In genomic region chr3:183825380-183826161, GRCh38 we compare ENCODE assay signal across 8 cellular contexts. TPM values are rescaled to one million over a fixed set of nuclear protein-coding genes. Genes with fewer than 3 reads are reported as not detected.
A peak's percentile ranks its signal among the peaks of the same experiment; 100 is the strongest.
DNase-seq lines count a peak whose midpoint lies in the region; ATAC-seq and TF ChIP-seq lines count a peak whose summit lies in the region.

Gene MAP6D1, minus strand, starts transcription at chr3:183825577. Its CDS starts 30 bp downstream, at chr3:183825547.

- H3K27me3 ChIP-seq in Panc1 (ENCODE audit: control insufficient read depth, insufficient read depth, low read length): no peaks in the 10 kb centered on the region
- no peaks in the 10 kb centered on the region for H3K27me3 ChIP-seq in gastroesophageal sphincter
- H3K27me3 ChIP-seq in neural progenitor cell: peaks cover 16% of the 10 kb centered on the region
- no peaks in the 10 kb centered on the region for H3K27me3 ChIP-seq in upper lobe of right lung

- peak within 1 kb of the TSS; percentile 92 for H3K4me2 ChIP-seq in neural progenitor cell

- in situ Hi-C loops in Panc1 (cut with HindIII; ENCODE audit: low pct_unique_long_range_greater_than_20kb, low sequenced_read_pairs): no loop called here

- ATAC-seq in HG03442 (IDR thresholded peaks at IDR 0.05; ENCODE audit: unreplicated experiment): peak; percentile 48
- peak; percentile 88 for ATAC-seq in Panc1
- peak; percentile 57 for ATAC-seq in gastroesophageal sphincter
- ATAC-seq in upper lobe of right lung: peak; percentile 73

- peak; percentile 37 for TF ChIP-seq CTCF in GM12873 (IDR thresholded peaks at IDR 0.05; ENCODE audit: insufficient read depth, low read depth, low read length, missing control alignments)
- peak; percentile 85 for TF ChIP-seq CTCF in Panc1 (IDR thresholded peaks at IDR 0.05)
- TF ChIP-seq CTCF in gastroesophageal sphincter (IDR thresholded peaks at IDR 0.05): peak in 2 of 4 experiments; percentile 13 to 36
- peak; percentile 60 for TF ChIP-seq CTCF in neural progenitor cell (IDR thresholded peaks at IDR 0.05)
- peak; percentile 24 for TF ChIP-seq CTCF in upper lobe of right lung (IDR thresholded peaks at IDR 0.05)

- H3K27ac ChIP-seq in Panc1 (ENCODE audit: low read length): peak within 1 kb of the TSS; percentile 44; the same call in 1 of the 2 replicates
- peak within 1 kb of the TSS in 2 of 4 donors; percentile 17 to 68 for H3K27ac ChIP-seq in gastroesophageal sphincter
- no peak within 1 kb of the TSS for H3K27ac ChIP-seq in neural progenitor cell
- H3K27ac ChIP-seq in upper lobe of right lung: no peak within 1 kb of the TSS

- BruUV-seq in Panc1 (replicated peaks; lab: Mats Ljungman, UMichigan): no TSS peak

- H4K20me1 ChIP-seq in neural progenitor cell (ENCODE audit: low read depth): peaks cover 25% of the 10 kb centered on the region

- H3F3A ChIP-seq in neural progenitor cell (ENCODE audit: low read depth): peaks cover 41% of the 10 kb centered on the region

- peak within 1 kb of the TSS; percentile 55 for H3K27ac Mint-ChIP-seq in activated naive CD4-positive, alpha-beta T cell treated with anti-CD3 and anti-CD28 coated beads, Interleukin-2, amount 50 U/mL, for 24 hours
- no peak within 1 kb of the TSS for H3K27ac Mint-ChIP-seq in neural progenitor cell

- TF ChIP-seq EP300 in gastroesophageal sphincter (IDR thresholded peaks at IDR 0.05): no peak

- H3K9me3 ChIP-seq in Panc1 (ENCODE audit: control insufficient read depth, insufficient read depth, low read depth, low read length) (no peaks in the 10 kb centered on the region), gastroesophageal sphincter (no peaks in the 10 kb centered on the region), neural progenitor cell (ENCODE audit: low read depth) (no peaks in the 10 kb centered on the region), upper lobe of right lung (no peaks in the 10 kb centered on the region)

- DNase-seq in 8988T: peak; percentile 98
- no peak for DNase-seq in Panc1 (ENCODE audit: low read depth, low spot score)
- DNase-seq in neural progenitor cell (ENCODE audit: low spot score): peak; percentile 90
- peak; percentile 76 for DNase-seq in upper lobe of right lung

- no peaks in the 10 kb centered on the region for H3K27me3 Mint-ChIP-seq in activated naive CD4-positive, alpha-beta T cell treated with anti-CD3 and anti-CD28 coated beads, Interleukin-2, amount 50 U/mL, for 24 hours
- H3K27me3 Mint-ChIP-seq in neural progenitor cell (ENCODE audit: insufficient read depth, low read depth): peaks cover 4% of the 10 kb centered on the region

- CTCF ChIA-PET in Panc1 (lab: Charles Lee): interaction anchor here (0.6 to 1.6 kb wide), 2 partner anchors 42 to 59 kb away, joined by 3 to 6 read pairs; partner anchors contain the start of gene PARL

- 13% methylated on average over 5 of the region's 82 CpGs; no CpG with 5 or more reads in 1 of the 2 donors for WGBS in gastroesophageal sphincter (ENCODE audit: low coverage in 1 of 2), 2 donors

- peaks cover 12% of the 10 kb centered on the region for H3K4me1 Mint-ChIP-seq in activated naive CD4-positive, alpha-beta T cell treated with anti-CD3 and anti-CD28 coated beads, Interleukin-2, amount 50 U/mL, for 24 hours
- H3K4me1 Mint-ChIP-seq in neural progenitor cell: peaks cover 15% of the 10 kb centered on the region

- H3K4me3 ChIP-seq in Panc1 (ENCODE audit: low read depth in 2 of 2, low read length in 2 of 2) (peak within 1 kb of the TSS; percentile 63 to 67), gastroesophageal sphincter (peak within 1 kb of the TSS; percentile 35 to 70), neural progenitor cell (peak within 1 kb of the TSS; percentile 72), upper lobe of right lung (peak within 1 kb of the TSS; percentile 60)

- H3K79me2 ChIP-seq in neural progenitor cell (ENCODE audit: low read depth): no peaks in the 10 kb centered on the region

- POLR2A ChIA-PET in Panc1 (lab: Charles Lee): no interaction called here

- no peak within 1 kb of the TSS for H3K9ac ChIP-seq in neural progenitor cell

- intact Hi-C loops in Panc1 (cut with micrococcal nuclease; ENCODE audit: unreplicated experiment): no loop called here
- intact Hi-C loops in upper lobe of right lung (cut with DNase I): no loop called here

- H3K4me1 ChIP-seq in Panc1 (ENCODE audit: control insufficient read depth, insufficient read depth, low read length): peaks cover 17% of the 10 kb centered on the region
- peaks cover 0 to 19% (median 9%) of the 10 kb centered on the region in 3 donors for H3K4me1 ChIP-seq in gastroesophageal sphincter
- peaks cover 15% of the 10 kb centered on the region for H3K4me1 ChIP-seq in neural progenitor cell
- H3K4me1 ChIP-seq in upper lobe of right lung: peaks cover 16% of the 10 kb centered on the region

- H3K36me3 Mint-ChIP-seq in activated naive CD4-positive, alpha-beta T cell treated with anti-CD3 and anti-CD28 coated beads, Interleukin-2, amount 50 U/mL, for 24 hours: peaks cover 3% of the 10 kb centered on the region
- peaks cover 4% of the 10 kb centered on the region for H3K36me3 Mint-ChIP-seq in neural progenitor cell

- no peaks in the 10 kb centered on the region for H3K9me3 Mint-ChIP-seq in activated naive CD4-positive, alpha-beta T cell treated with anti-CD3 and anti-CD28 coated beads, Interleukin-2, amount 50 U/mL, for 24 hours
- no peaks in the 10 kb centered on the region for H3K9me3 Mint-ChIP-seq in neural progenitor cell

- no peak for TF ChIP-seq POLR2A in gastroesophageal sphincter (IDR thresholded peaks at IDR 0.05)

- H3K36me3 ChIP-seq in Panc1 (ENCODE audit: control insufficient read depth, insufficient read depth, low read length): no peaks in the 10 kb centered on the region
- H3K36me3 ChIP-seq in gastroesophageal sphincter: peaks cover 0 to 31% of the 10 kb centered on the region in 2 donors
- H3K36me3 ChIP-seq in neural progenitor cell: no peaks in the 10 kb centered on the region
- peaks cover 21% of the 10 kb centered on the region for H3K36me3 ChIP-seq in upper lobe of right lung

- H2AFZ ChIP-seq in neural progenitor cell (replicated peaks): peak within 1 kb of the TSS; percentile 92

- peak within 1 kb of the TSS; percentile 87 for H3K4me3 Mint-ChIP-seq in activated naive CD4-positive, alpha-beta T cell treated with anti-CD3 and anti-CD28 coated beads, Interleukin-2, amount 50 U/mL, for 24 hours
- peak within 1 kb of the TSS; percentile 84 for H3K4me3 Mint-ChIP-seq in neural progenitor cell

RNA-seq across cellular contexts. Expression of gene MAP6D1, which starts in this region (rescaled TPM):
- 7.9 TPM for total RNA-seq in Panc1 (2021; ENCODE audit: unreplicated experiment)
- polyA plus RNA-seq in Panc1 (2012; ENCODE audit: insufficient read length): 6.1 TPM
- total RNA-seq in gastroesophageal sphincter: 1 to 10 TPM in 2 of 4 donors, under 1 TPM in 2; 0.35 to 4.9 (median 2.4) TPM
- 3.5 and 12.4 TPM in 2 replicates for total RNA-seq in neural progenitor cell (ENCODE audit: low replicate concordance)
- total RNA-seq in upper lobe of right lung: 1.2 TPM
